Comparison of ENCODE assay signal across 21 cellular contexts in genomic region chr4:140611854-140612253, GRCh38. TPM values are rescaled to one million over a fixed set of nuclear protein-coding genes. Genes with fewer than 3 reads are reported as not detected.
A peak's percentile ranks its signal among the peaks of the same experiment; 100 is the strongest.
DNase-seq lines count a peak whose midpoint lies in the region; ATAC-seq and TF ChIP-seq lines count a peak whose summit lies in the region.
"Had no signal": no experiment of that assay in that cellular context is flagged by ENCODE, and none has a peak within 500 bp of the region (broad histone marks: within the 10 kb centered on the region; RNA-seq: fewer than 3 reads in every experiment).

No MANE protein-coding gene starts in this region.

- H3K27ac Mint-ChIP-seq in MCF 10A (ENCODE audit: low read depth, unreplicated experiment) = no peak overlapping the region
- peak overlapping the region; percentile 23 for H3K27ac Mint-ChIP-seq in stimulated activated memory B cell treated with anti-CD40 and anti-IgM and Interleukin-4, amounts not matched to agents 10 μg/mL and 1 μg/mL and 100 μg/mL, for 72 hours
- H3K27ac Mint-ChIP-seq: HFFc6 had no signal

- H3K36me3 ChIP-seq in mammary epithelial cell (ENCODE audit: insufficient read depth, low read length) = no peaks in the 10 kb centered on the region
- H3K36me3 ChIP-seq in OCI-LY7 (ENCODE audit: insufficient read depth, low read length) = no peaks in the 10 kb centered on the region
- H3K36me3 ChIP-seq: SJSA1 had no signal

- peak; percentile 33 for DNase-seq in mammary epithelial cell
- no peak for DNase-seq in MCF 10A (ENCODE audit: unreplicated experiment)
- no peak for DNase-seq in OCI-LY7 (ENCODE audit: low spot score)
- DNase-seq in activated CD8-positive, alpha-beta memory T cell treated with anti-CD3 and anti-CD28 coated beads, Interleukin-2, amount 50 U/mL, for 48 hours = no peak
- DNase-seq in GM20000 (ENCODE audit: low spot score) = no peak
- DNase-seq: DMS 273 treated with DMSO at 0.1 percent for 48 hours, HFFc6, NCI-H2029, NCI-H510A treated with DMSO at 0.1 percent for 48 hours, SW 1271 had no signal

- 67% methylated on average over 3 of the region's 3 CpGs for WGBS in mammary epithelial cell (ENCODE audit: low coverage, missing lambda C conversion rate)

- no peaks in the 10 kb centered on the region for H3K36me3 Mint-ChIP-seq in MCF 10A (ENCODE audit: insufficient read depth, unreplicated experiment)
- no peaks in the 10 kb centered on the region for H3K36me3 Mint-ChIP-seq in stimulated activated memory B cell treated with anti-CD40 and anti-IgM and Interleukin-4, amounts not matched to agents 10 μg/mL and 1 μg/mL and 100 μg/mL, for 72 hours

- no peaks in the 10 kb centered on the region for H3K9me3 ChIP-seq in mammary epithelial cell (replicated peaks; ENCODE audit: insufficient read depth, low read length)
- H3K9me3 ChIP-seq in OCI-LY7 (ENCODE audit: low read length) = no peaks in the 10 kb centered on the region
- H3K9me3 ChIP-seq: SJSA1 had no signal

- ATAC-seq in esophagus mucosa (peak; percentile 42), GM18873 (IDR thresholded peaks at IDR 0.05; ENCODE audit: low FRiP score, unreplicated experiment) (no peak)
- ATAC-seq in stimulated activated memory B cell treated with anti-CD40 and anti-IgM and Interleukin-4, amounts not matched to agents 10 μg/mL and 1 μg/mL and 100 μg/mL, for 72 hours = no peak

- H3K27me3 Mint-ChIP-seq in MCF 10A (ENCODE audit: insufficient read depth, unreplicated experiment) = no peaks in the 10 kb centered on the region
- peaks cover 14% of the 10 kb centered on the region for H3K27me3 Mint-ChIP-seq in stimulated activated memory B cell treated with anti-CD40 and anti-IgM and Interleukin-4, amounts not matched to agents 10 μg/mL and 1 μg/mL and 100 μg/mL, for 72 hours

- POLR2A ChIA-PET in MCF 10A (lab: Yijun Ruan, JAX) = no interaction called here
- POLR2A ChIA-PET in OCI-LY7 (lab: Charles Lee) = no interaction called here

- CTCF ChIA-PET in mammary epithelial cell (lab: Charles Lee; ENCODE audit: low non-redundant PET) (no interaction called here), MCF 10A (lab: Yijun Ruan, JAX) (interaction anchor here (1.1 to 2.4 kb wide), 2 partner anchors 241 to 252 kb away, joined by 7 to 8 read pairs; no protein-coding TSS in a partner anchor), OCI-LY7 (lab: Charles Lee; ENCODE audit: unreplicated experiment) (no interaction called here)

- H4K20me1 ChIP-seq in mammary epithelial cell (ENCODE audit: insufficient read depth, low read length) = no peaks in the 10 kb centered on the region
- H4K20me1 ChIP-seq in OCI-LY7 (ENCODE audit: insufficient read depth, low read length) = no peaks in the 10 kb centered on the region

- H3K27ac ChIP-seq in mammary epithelial cell (ENCODE audit: insufficient read depth, low read depth, low read length) (no peak overlapping the region), OCI-LY7 (ENCODE audit: low read depth, low read length, poor library complexity, severe bottlenecking) (peak overlapping the region; percentile 13)
- H3K27ac ChIP-seq: C4-2B, RWPE1, SJSA1 had no signal

- no peaks in the 10 kb centered on the region for H3K9me3 Mint-ChIP-seq in MCF 10A (ENCODE audit: unreplicated experiment)
- no peaks in the 10 kb centered on the region for H3K9me3 Mint-ChIP-seq in stimulated activated memory B cell treated with anti-CD40 and anti-IgM and Interleukin-4, amounts not matched to agents 10 μg/mL and 1 μg/mL and 100 μg/mL, for 72 hours
- H3K9me3 Mint-ChIP-seq: HFFc6 had no signal

- no peaks in the 10 kb centered on the region for H3K79me2 ChIP-seq in mammary epithelial cell (ENCODE audit: insufficient read depth, low read length)
- no peaks in the 10 kb centered on the region for H3K79me2 ChIP-seq in OCI-LY7 (ENCODE audit: insufficient read depth, low read depth, low read length)

- BruUV-seq in mammary epithelial cell (replicated peaks; lab: Mats Ljungman, UMichigan) = no TSS peak
- no TSS peak for BruUV-seq in MCF 10A (replicated peaks; lab: Mats Ljungman, UMichigan)
- no TSS peak for BruUV-seq in OCI-LY7 (replicated peaks; lab: Mats Ljungman, UMichigan)

- H3K4me3 ChIP-seq in mammary epithelial cell (replicated peaks in 1 of 3; ENCODE audit: insufficient read depth in 1 of 3, low read depth in 2 of 3, low read length in 3 of 3) (no peak overlapping the region), OCI-LY7 (ENCODE audit: low read depth, low read length, poor library complexity, severe bottlenecking) (no peak overlapping the region)
- H3K4me3 ChIP-seq: SJSA1 had no signal

- H3K9me2 ChIP-seq in OCI-LY7 (ENCODE audit: insufficient read depth, low read length) = no peaks in the 10 kb centered on the region

- dilution Hi-C loops in mammary epithelial cell (cut with HindIII; ENCODE audit: low sequenced_read_pairs) = no loop called here

- no peaks in the 10 kb centered on the region for H3K27me3 ChIP-seq in mammary epithelial cell (ENCODE audit: insufficient read depth, low read length)
- H3K27me3 ChIP-seq: SJSA1 had no signal

- H3K4me1 ChIP-seq in mammary epithelial cell (ENCODE audit: insufficient read depth, low read length) (no peaks in the 10 kb centered on the region), OCI-LY7 (ENCODE audit: insufficient read depth, low read length, poor library complexity, severe bottlenecking) (peaks cover 51% of the 10 kb centered on the region)
- H3K4me1 ChIP-seq: SJSA1 had no signal

- in situ Hi-C loops in mammary epithelial cell (cut with MboI; ENCODE audit: low sequenced_read_pairs in 2 of 2) = loop anchor here (10.0 to 25.0 kb wide), 2 partner anchors 243 to 250 kb away; partner anchors contain the start of gene SCOC (in 1 of the 2)

- H3K4me2 ChIP-seq in mammary epithelial cell (ENCODE audit: insufficient read depth, low read depth, low read length) = no peak overlapping the region
- H3K4me2 ChIP-seq in OCI-LY7 (ENCODE audit: low read length) = peak overlapping the region; percentile 40

- H2AFZ ChIP-seq in mammary epithelial cell (ENCODE audit: low read depth, low read length) (no peak overlapping the region), OCI-LY7 (ENCODE audit: low read length) (peak overlapping the region; percentile 95)

- H3K4me1 Mint-ChIP-seq in MCF 10A (ENCODE audit: insufficient read depth, unreplicated experiment) = peaks cover 6% of the 10 kb centered on the region
- peaks cover 11% of the 10 kb centered on the region for H3K4me1 Mint-ChIP-seq in stimulated activated memory B cell treated with anti-CD40 and anti-IgM and Interleukin-4, amounts not matched to agents 10 μg/mL and 1 μg/mL and 100 μg/mL, for 72 hours

- intact Hi-C loops in mammary epithelial cell (cut with micrococcal nuclease) = loop anchor here (5.0 kb wide), 1 partner anchor 240 kb away; no protein-coding TSS in a partner anchor
- intact Hi-C loops in MCF 10A (cut with micrococcal nuclease) = loop anchor here (5.0 to 10.0 kb wide), 3 partner anchors 357 to 955 kb away; no protein-coding TSS in a partner anchor
- intact Hi-C loops in OCI-LY7 (cut with micrococcal nuclease; ENCODE audit: unreplicated experiment) = loop anchor here (5.0 to 10.0 kb wide), 2 partner anchors 90 to 457 kb away; partner anchors contain the start of genes ELMOD2 and MAML3

- no peak for TF ChIP-seq CTCF in mammary epithelial cell (conservative IDR thresholded peaks at IDR 0.05 in 1 of 2, IDR thresholded peaks at IDR 0.05 in 1 of 2; ENCODE audit: extremely low read depth in 1 of 2, insufficient read depth in 1 of 2, low read depth in 1 of 2, low read length in 2 of 2)
- no peak for TF ChIP-seq CTCF in MCF 10A (IDR thresholded peaks at IDR 0.05; ENCODE audit: unreplicated experiment)
- TF ChIP-seq CTCF in OCI-LY7 (conservative IDR thresholded peaks at IDR 0.05; ENCODE audit: low read length) = no peak
- no peak for TF ChIP-seq CTCF in GM20000 (IDR thresholded peaks at IDR 0.05; ENCODE audit: extremely low read depth, missing control alignments)

- H3K9ac ChIP-seq in mammary epithelial cell (ENCODE audit: insufficient read depth, low read length) = no peak overlapping the region

- no peak overlapping the region for H3K4me3 Mint-ChIP-seq in MCF 10A (ENCODE audit: unreplicated experiment)
- H3K4me3 Mint-ChIP-seq in stimulated activated memory B cell treated with anti-CD40 and anti-IgM and Interleukin-4, amounts not matched to agents 10 μg/mL and 1 μg/mL and 100 μg/mL, for 72 hours = no peak overlapping the region
- H3K4me3 Mint-ChIP-seq: HFFc6 had no signal

RNA-seq across cellular contexts. Expression of gene UCP1, which starts 43.1 kb away (rescaled TPM):
- total RNA-seq in mammary epithelial cell (not detected), MCF 10A (2022) (not detected in 2 replicates), OCI-LY7 (2022) (not detected in 2 replicates), esophagus mucosa (not detected)
- polyA plus RNA-seq in mammary epithelial cell = not detected
- not detected for polyA minus RNA-seq in mammary epithelial cell
- not detected in 2 replicates for total RNA-seq in OCI-LY7 (2014; rRNA removed; shearing (Covaris generic))
- total RNA-seq: A673; H4; HFFc6; HT-29; LHCN-M2; SJSA1; T-helper 2 cell treated with Interferon-gamma antibody and Interleukin-4, amounts not matched to agents 100 ng/mL and 5 ng/mL, for 36 hours had no signal
